In genomic region chr9:14339746-14340145, GRCh38 we compare ENCODE assay signal across 6 cellular contexts.
"Had no signal": no experiment of that assay in that cellular context is flagged by ENCODE, and none has a peak within 500 bp of the region (broad histone marks: within the 10 kb centered on the region; RNA-seq: fewer than 3 reads in every experiment).

No MANE protein-coding gene starts in this region.

- H3K4me3 Mint-ChIP-seq: GM23338, H9, IgD-negative memory B cell had no signal

- ATAC-seq: GM23338, HepG2 had no signal

- H3K4me1 Mint-ChIP-seq: IgD-negative memory B cell had no signal

- DNase-seq: H9, HCEC 1CT, KBM-7 had no signal

- H3K9me3 Mint-ChIP-seq: GM23338, H9 had no signal

- H3K27ac Mint-ChIP-seq: GM23338, H9, IgD-negative memory B cell had no signal

- H3K4me3 ChIP-seq: GM23338 had no signal
